Comparison of ENCODE assay signal across 18 cellular contexts in genomic region chr2:142944264-142944663, GRCh38.
DNase-seq lines count a peak whose midpoint lies in the region; ATAC-seq, FAIRE-seq and TF ChIP-seq lines count a peak whose summit lies in the region.
"Had no signal": no experiment of that assay in that cellular context is flagged by ENCODE, and none has a peak within 500 bp of the region (broad histone marks: within the 10 kb centered on the region; RNA-seq: fewer than 3 reads in every experiment).

No MANE protein-coding gene starts in this region.

- H3K4me3 ChIP-seq in bronchial epithelial cell (ENCODE audit: low read depth, low read length) (no peak overlapping the region), mesendoderm (ENCODE audit: low read length) (no peak overlapping the region)
- H3K4me3 ChIP-seq: BLaER1, ovary had no signal

- H2BK120ac ChIP-seq in mesendoderm (ENCODE audit: low read depth, low read length) = no peak overlapping the region

- H4K8ac ChIP-seq in mesendoderm (ENCODE audit: low read depth, low read length) = no peak overlapping the region

- no peak overlapping the region for H3K56ac ChIP-seq in mesendoderm (ENCODE audit: low read length)

- no peaks in the 10 kb centered on the region for H3K36me3 ChIP-seq in bronchial epithelial cell (ENCODE audit: control insufficient read depth, insufficient read depth, low read length)
- no peaks in the 10 kb centered on the region for H3K36me3 ChIP-seq in mesendoderm (ENCODE audit: control insufficient read depth, insufficient read depth, low read length)
- H3K36me3 ChIP-seq: BLaER1, brain microvascular endothelial cell, ovary had no signal

- FAIRE-seq in HTR-8/SVneo (lab: Jason Lieb, UNC) (no peak), bronchial epithelial cell (lab: Jason Lieb, UNC) (no peak)
- FAIRE-seq: RCC 7860 had no signal

- no peaks in the 10 kb centered on the region for H3K4me1 ChIP-seq in mesendoderm (ENCODE audit: control insufficient read depth, low read depth, low read length)
- H3K4me1 ChIP-seq: BLaER1 had no signal

- H3K4me2 ChIP-seq in mesendoderm (ENCODE audit: low read length) = no peak overlapping the region
- H3K4me2 ChIP-seq: BLaER1 had no signal

- H3K27ac ChIP-seq in mesendoderm (ENCODE audit: low read depth, low read length) = no peak overlapping the region
- H3K27ac ChIP-seq: BLaER1, brain microvascular endothelial cell, ovary had no signal

- DNase-seq in EL (peak; percentile 56), HTR-8/SVneo (ENCODE audit: insufficient read length, low spot score) (peak; percentile 32), bronchial epithelial cell (ENCODE audit: low read depth) (peak; percentile 65), mesendoderm (peak; percentile 21), cortex of kidney (lab: John Stamatoyannopoulos, UW) (no peak), T-helper 9 cell (no peak)
- no peak for DNase-seq in activated naive CD4-positive, alpha-beta T cell treated with Interleukin-2 at 50 U/mL for 16 hours
- DNase-seq: activated CD8-positive, alpha-beta memory T cell treated with anti-CD3 and anti-CD28 coated beads, Interleukin-2, amount 10 ng/mL, durations not matched to agents 7 days and 5 days; activated gamma-delta T cell treated with Interleukin-2 at 50 U/mL for 16 hours; effector CD4-positive, alpha-beta T cell; glutamatergic neuron; NCI-H1694; NCI-H510A treated with DMSO at 0.1 percent for 48 hours; ovary had no signal

- H3K18ac ChIP-seq in mesendoderm (ENCODE audit: low read length) = no peak overlapping the region

- H2BK5ac ChIP-seq in mesendoderm (ENCODE audit: low read length) = no peak overlapping the region

- H4K5ac ChIP-seq in mesendoderm (ENCODE audit: low read length) = no peak overlapping the region

- no peak for TF ChIP-seq CTCF in bronchial epithelial cell (IDR thresholded peaks at IDR 0.05; ENCODE audit: insufficient read depth, low read length, severe bottlenecking)

- H3K79me1 ChIP-seq in mesendoderm (ENCODE audit: low read length) = no peaks in the 10 kb centered on the region

- no peaks in the 10 kb centered on the region for H3K79me2 ChIP-seq in mesendoderm (ENCODE audit: control insufficient read depth, insufficient read depth, low read length)

- no peak overlapping the region for H2AK5ac ChIP-seq in mesendoderm (ENCODE audit: low read length)

- H3K27me3 ChIP-seq in bronchial epithelial cell (ENCODE audit: control insufficient read depth, insufficient read depth, low read length) (no peaks in the 10 kb centered on the region), mesendoderm (ENCODE audit: insufficient read depth, low read length, poor library complexity) (no peaks in the 10 kb centered on the region)
- H3K27me3 ChIP-seq: BLaER1, brain microvascular endothelial cell, ovary had no signal

- no peak overlapping the region for H2BK15ac ChIP-seq in mesendoderm (replicated peaks; ENCODE audit: low read depth)

- ATAC-seq in GM18502 (IDR thresholded peaks at IDR 0.05; ENCODE audit: poor library complexity, unreplicated experiment) = no peak
- ATAC-seq: activated CD8-positive, alpha-beta memory T cell treated with anti-CD3 and anti-CD28 coated beads, Interleukin-2, amount 10 ng/mL, durations not matched to agents 7 days and 5 days had no signal

- no peak overlapping the region for H3K9ac ChIP-seq in mesendoderm (ENCODE audit: low read length)
- H3K9ac ChIP-seq: BLaER1 had no signal

- no peak overlapping the region for H3K23ac ChIP-seq in mesendoderm (ENCODE audit: low read length)

- H3K4ac ChIP-seq in mesendoderm (ENCODE audit: low read depth, low read length) = no peak overlapping the region

Comparison
In these comparisons a context has a peak if more than half of its experiments do, and no peak if none do; other contexts are left out.
1. DNase-seq: peak in EL (single experiment), HTR-8/SVneo (single experiment), bronchial epithelial cell (single experiment) and mesendoderm (single experiment); none in cortex of kidney (single experiment), T-helper 9 cell (single experiment) and activated naive CD4-positive, alpha-beta T cell treated with Interleukin-2 at 50 U/mL for 16 hours (single experiment).